ENCODE assay signal across 14 cellular contexts in the genomic region with DNA sequence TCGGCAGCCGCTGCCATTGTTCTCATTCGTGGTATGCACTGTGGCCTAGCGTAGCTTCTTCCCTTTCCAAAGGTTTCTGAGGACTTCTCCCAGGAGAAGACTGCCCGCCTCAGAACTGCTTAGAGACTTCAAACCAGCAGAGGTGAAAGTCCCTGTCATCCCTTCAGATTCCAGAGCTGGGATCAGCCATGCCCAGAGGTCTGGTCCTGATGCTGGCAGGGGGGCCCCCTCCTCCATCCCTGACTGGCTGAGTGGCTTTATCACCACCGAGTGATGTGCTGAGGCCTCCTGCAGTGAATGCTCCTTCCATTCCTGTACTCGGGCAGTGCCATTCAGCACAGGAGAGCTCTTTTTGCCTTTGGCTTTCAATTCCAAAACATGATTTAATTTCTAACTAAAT. TPM values are rescaled to one million over a fixed set of nuclear protein-coding genes. Genes with fewer than 3 reads are reported as not detected.
A peak's percentile ranks its signal among the peaks of the same experiment; 100 is the strongest.
DNase-seq lines count a peak whose midpoint lies in the region; ATAC-seq and TF ChIP-seq lines count a peak whose summit lies in the region.
"Not testable (repeated sequence)": the region's sequence is repeated elsewhere in the genome, so short reads cannot be mapped to it uniquely, and the experiment has no call there.
"Had no signal": no experiment of that assay in that cellular context is flagged by ENCODE, and none has a peak within 500 bp of the region (broad histone marks: within the 10 kb centered on the region; RNA-seq: fewer than 3 reads in every experiment).

No MANE protein-coding gene starts in this region.

- not testable (repeated sequence) for H3K27me3 ChIP-seq in GM23338 (ENCODE audit: insufficient read depth); PC-9 (ENCODE audit: insufficient read depth, low read depth); right cardiac atrium (ENCODE audit: control insufficient read depth, insufficient read depth); neural progenitor cell; tibial artery

- not testable (repeated sequence) for H3K4me3 ChIP-seq in GM23338; PC-9; coronary artery; right cardiac atrium (ENCODE audit: low read length); neural progenitor cell; tibial artery

- H3K4me3 Mint-ChIP-seq in GM23338, neural progenitor cell: not testable (repeated sequence)

- TF ChIP-seq CTCF in GM23338 (conservative IDR thresholded peaks at IDR 0.05; ENCODE audit: low read depth in 2 of 2); PC-9 (conservative IDR thresholded peaks at IDR 0.05); coronary artery (IDR thresholded peaks at IDR 0.05); neural progenitor cell (IDR thresholded peaks at IDR 0.05); tibial artery (IDR thresholded peaks at IDR 0.05): not testable (repeated sequence)

- not testable (repeated sequence) for H3K9ac ChIP-seq in neural progenitor cell

- H3K27me3 Mint-ChIP-seq in GM23338 (ENCODE audit: insufficient read depth, low read depth, poor library complexity); neural progenitor cell (ENCODE audit: insufficient read depth, low read depth): not testable (repeated sequence)

- WGBS in right cardiac atrium, result 66% methylated on average over 7 of the region's 7 CpGs

- intact Hi-C loops in PC-9 (cut with micrococcal nuclease; ENCODE audit: unreplicated experiment); right cardiac atrium (cut with DNase I); tibial artery (cut with DNase I; ENCODE audit: low total_unique reads): not testable (repeated sequence)

- not testable (repeated sequence) for H3K9me3 ChIP-seq in PC-9 (ENCODE audit: insufficient read depth, low read depth); right cardiac atrium (ENCODE audit: control insufficient read depth, low read length); neural progenitor cell (ENCODE audit: low read depth); tibial artery

- not testable (repeated sequence) for H3K27ac Mint-ChIP-seq in GM23338, neural progenitor cell

- H3F3A ChIP-seq in GM23338 (replicated peaks; ENCODE audit: low read depth), result peaks cover 12% of the 10 kb centered on the region; the same call in 1 of the 2 replicates
- H3F3A ChIP-seq in PC-9 (ENCODE audit: insufficient read depth, low read depth), result peaks cover 44% of the 10 kb centered on the region
- not testable (repeated sequence) for H3F3A ChIP-seq in neural progenitor cell (ENCODE audit: low read depth)

- not testable (repeated sequence) for H4K20me1 ChIP-seq in GM23338 (replicated peaks; ENCODE audit: insufficient read depth); PC-9 (ENCODE audit: insufficient read depth); neural progenitor cell (ENCODE audit: low read depth)

- DNase-seq in GM23338 (ENCODE audit: low spot score); PC-9; coronary artery (ENCODE audit: low spot score); right cardiac atrium; tibial artery: not testable (repeated sequence)
- peak; percentile 8 for DNase-seq in neural progenitor cell (ENCODE audit: low spot score)

- not testable (repeated sequence) for H3K79me2 ChIP-seq in GM23338 (replicated peaks; ENCODE audit: insufficient read depth); PC-9 (ENCODE audit: low read depth); neural progenitor cell (ENCODE audit: low read depth)

- H3K9me2 ChIP-seq in GM23338 (ENCODE audit: insufficient read depth); PC-9 (ENCODE audit: insufficient read depth): not testable (repeated sequence)

- peaks cover 14% of the 10 kb centered on the region for H3K4me1 Mint-ChIP-seq in GM23338
- not testable (repeated sequence) for H3K4me1 Mint-ChIP-seq in neural progenitor cell

- ATAC-seq in GM23338 (peak; percentile 51), right cardiac atrium (peak in 1 of 2 donors; percentile 32)

- H3K36me3 ChIP-seq in GM23338 (ENCODE audit: insufficient read depth), result peaks cover 62% of the 10 kb centered on the region
- peaks cover 69% of the 10 kb centered on the region for H3K36me3 ChIP-seq in PC-9 (ENCODE audit: low read depth)
- not testable (repeated sequence) for H3K36me3 ChIP-seq in neural progenitor cell
- peaks cover 14 to 31% (median 20%) of the 10 kb centered on the region in 3 donors for H3K36me3 ChIP-seq in tibial artery

- H3K4me2 ChIP-seq in GM23338, PC-9, neural progenitor cell: not testable (repeated sequence)

- not testable (repeated sequence) for H3K4me1 ChIP-seq in GM23338 (ENCODE audit: insufficient read depth); PC-9 (replicated peaks; ENCODE audit: insufficient read depth); right cardiac atrium (ENCODE audit: control insufficient read depth, insufficient read depth, low read length); neural progenitor cell
- H3K4me1 ChIP-seq in tibial artery, result peaks cover 0 to 21% (median 10%) of the 10 kb centered on the region in 4 donors

- BruUV-seq in PC-9 (replicated peaks; lab: Mats Ljungman, UMichigan), result TSS peak; percentile 23

- CTCF ChIA-PET in PC-9 (lab: Charles Lee), result not testable (repeated sequence)

- not testable (repeated sequence) for H3K27ac ChIP-seq in GM23338 (ENCODE audit: low read depth); PC-9; neural progenitor cell
- H3K27ac ChIP-seq in coronary artery (peak overlapping the region; percentile 19 to 54), right cardiac atrium (ENCODE audit: low read length) (peak overlapping the region; percentile 8), tibial artery (peak overlapping the region; percentile 50 to 53)

- not testable (repeated sequence) for H2AFZ ChIP-seq in GM23338; PC-9; neural progenitor cell (replicated peaks)

- POLR2A ChIA-PET in PC-9 (lab: Charles Lee; ENCODE audit: unreplicated experiment), result interaction anchor here (0.6 kb wide), 1 partner anchor 166 kb away, joined by 9 read pairs; no protein-coding TSS in a partner anchor

- peaks cover 85% of the 10 kb centered on the region for H3K36me3 Mint-ChIP-seq in GM23338 (ENCODE audit: low read depth)
- H3K36me3 Mint-ChIP-seq in neural progenitor cell, result peaks cover 33% of the 10 kb centered on the region

- H3K9me3 Mint-ChIP-seq in GM23338, neural progenitor cell: not testable (repeated sequence)

RNA-seq across cellular contexts. Expression of gene TTC23L, which starts 8.1 kb away (rescaled TPM):
- 2.2 and 3.6 TPM in 2 replicates for total RNA-seq in GM23338 (2014; rRNA removed; shearing (Covaris generic))
- polyA plus RNA-seq in GM23338 (2016; fragmentation: Nextera tagmentation; extraction: Ambion mirVana) (1.1 and 2.3 TPM in 2 replicates), right cardiac atrium (not detected)
- total RNA-seq in PC-9 (2021) (3.9 and 7.1 TPM in 2 replicates), right cardiac atrium (not detected), neural progenitor cell (ENCODE audit: low replicate concordance) (0.96 and 1.3 TPM in 2 replicates)
- total RNA-seq: A172; CD4-positive, CD25-positive, alpha-beta regulatory T cell; CD8-positive, alpha-beta T cell; H4; HFFc6 had no signal
- polyA plus RNA-seq: BJ; CD4-positive, CD25-positive, alpha-beta regulatory T cell; GM12878; GM23248 had no signal
